Comparison of ENCODE assay signal across 1 cellular context in genomic region chr6:36888654-36889481, GRCh38.
TF ChIP-seq lines count a peak whose summit lies in the region.

No MANE protein-coding gene starts in this region.

TF ChIP-seq in K562, 482 proteins besides CTCF, POLR2A, EP300 and RAD21 (continued from another document):
- TF ChIP-seq, protein P1, sequence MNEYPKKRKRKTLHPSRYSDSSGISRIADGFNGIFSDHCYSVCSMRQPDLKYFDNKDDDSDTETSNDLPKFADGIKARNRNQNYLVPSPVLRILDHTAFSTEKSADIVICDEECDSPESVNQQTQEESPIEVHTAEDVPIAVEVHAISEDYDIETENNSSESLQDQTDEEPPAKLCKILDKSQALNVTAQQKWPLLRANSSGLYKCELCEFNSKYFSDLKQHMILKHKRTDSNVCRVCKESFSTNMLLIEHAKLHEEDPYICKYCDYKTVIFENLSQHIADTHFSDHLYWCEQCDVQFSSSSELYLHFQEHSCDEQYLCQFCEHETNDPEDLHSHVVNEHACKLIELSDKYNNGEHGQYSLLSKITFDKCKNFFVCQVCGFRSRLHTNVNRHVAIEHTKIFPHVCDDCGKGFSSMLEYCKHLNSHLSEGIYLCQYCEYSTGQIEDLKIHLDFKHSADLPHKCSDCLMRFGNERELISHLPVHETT (CRISPR knock-in tag; conservative IDR thresholded peaks at IDR 0.05 in 1 of 2, IDR thresholded peaks at IDR 0.05 in 1 of 2) = peak in 1 of 2 experiments; percentile 55; a peak in 1 of 4 replicates
- TF ChIP-seq POLR2B (IDR thresholded peaks at IDR 0.05; ENCODE audit: low read depth, partially characterized antibody) = peak; percentile 40
- peak in 1 of 2 experiments; percentile 60; a peak in 2 of 4 replicates for TF ChIP-seq MNT (conservative IDR thresholded peaks at IDR 0.05)
- peak; percentile 53 for TF ChIP-seq NFIC (IDR thresholded peaks at IDR 0.05)
- TF ChIP-seq ZNF551 (CRISPR knock-in tag; IDR thresholded peaks at IDR 0.05) = peak; percentile 59; the same call in 1 of the 2 replicates
- TF ChIP-seq NR2C2 (CRISPR knock-in tag; IDR thresholded peaks at IDR 0.05) = no peak
- TF ChIP-seq NR2C2 (tag; IDR thresholded peaks at IDR 0.05) = peak; percentile 63
- TF ChIP-seq RFX7 (CRISPR knock-in tag; IDR thresholded peaks at IDR 0.05) = peak; percentile 73; the same call in 1 of the 2 replicates
- no peak for TF ChIP-seq ZNF398 (CRISPR knock-in tag; IDR thresholded peaks at IDR 0.05)
- no peak for TF ChIP-seq HNRNPUL1 (IDR thresholded peaks at IDR 0.05; ENCODE audit: low read length)
- TF ChIP-seq FOXK2 (conservative IDR thresholded peaks at IDR 0.05 in 1 of 2, IDR thresholded peaks at IDR 0.05 in 1 of 2; ENCODE audit: low read depth in 2 of 2) = peak; percentile 71 to 83
- TF ChIP-seq YY1 (IDR thresholded peaks at IDR 0.05; ENCODE audit: borderline replicate concordance in 1 of 3, control insufficient read depth in 1 of 3, extremely low read depth in 1 of 3, insufficient read depth in 3 of 3, insufficient read length in 1 of 3, insufficient replicate concordance in 2 of 3, low read depth in 1 of 3, low read length in 2 of 3) = peak in 1 of 3 experiments; percentile 71
- 0 out of 2 replicates have a peak, but pooled peaks have one; percentile 70 for TF ChIP-seq HBP1 (CRISPR knock-in tag; IDR thresholded peaks at IDR 0.05)
